ENCODE assay signal across 17 cellular contexts in the genomic region with DNA sequence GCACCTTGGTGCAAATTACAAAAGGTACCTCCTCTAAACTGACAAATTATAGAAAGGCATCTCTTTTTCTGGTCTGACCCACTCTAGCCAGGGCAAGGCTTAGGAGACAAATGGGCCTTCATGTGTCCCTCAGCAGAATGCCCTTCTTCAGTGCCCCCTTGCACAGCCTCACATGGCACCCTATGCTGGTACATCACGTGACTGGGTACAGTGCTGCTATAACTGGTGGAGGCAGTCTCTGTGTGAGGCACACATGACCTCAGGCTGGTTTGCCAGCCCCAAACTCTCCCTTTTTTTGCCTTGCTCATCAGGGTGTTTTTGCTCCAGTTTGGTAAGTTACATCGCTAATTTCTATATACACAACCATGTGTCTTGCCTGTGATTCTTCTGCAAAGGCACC. TPM values are rescaled to one million over a fixed set of nuclear protein-coding genes. Genes with fewer than 3 reads are reported as not detected.
"Had no signal": no experiment of that assay in that cellular context is flagged by ENCODE, and none has a peak within 500 bp of the region (broad histone marks: within the 10 kb centered on the region; RNA-seq: fewer than 3 reads in every experiment).

No MANE protein-coding gene starts in this region.

- H3K4me3 ChIP-seq: coronary artery, pancreas, testis, uterus had no signal

- DNase-seq: activated CD4-positive, alpha-beta T cell treated with anti-CD3 and anti-CD28 coated beads, Interleukin-2, amount 10 ng/mL, durations not matched to agents 7 days and 5 days; activated CD4-positive, CD25-positive, alpha-beta regulatory T cell; activated CD8-positive, alpha-beta memory T cell treated with anti-CD3 and anti-CD28 coated beads for 24 hours; activated naive CD4-positive, alpha-beta T cell treated with Interleukin-2 at 50 U/mL for 16 hours; activated naive CD8-positive, alpha-beta T cell treated with anti-CD3 and anti-CD28 coated beads, Interleukin-2, amount 50 U/mL, for 24 hours; effector memory CD4-positive, alpha-beta T cell; pancreas; stimulated activated CD4-positive, alpha-beta T cell treated with anti-CD3 and anti-CD28 coated beads, Interleukin-2, amount 100 ng/mL, for 24 hours; stimulated activated naive CD4-positive, alpha-beta T cell; T-helper 2 cell; testis had no signal

- H3K36me3 ChIP-seq: pancreas, uterus had no signal

- FAIRE-seq: pancreas, TTC549 had no signal

- H3K4me3 Mint-ChIP-seq: activated CD4-positive, alpha-beta T cell treated with anti-CD3 and anti-CD28 coated beads, Interleukin-2, amount 10 ng/mL, durations not matched to agents 7 days and 5 days; activated naive CD8-positive, alpha-beta T cell treated with anti-CD3 and anti-CD28 coated beads, Interleukin-2, amount 50 U/mL, for 24 hours; memory B cell; neural crest cell had no signal

- H3K27ac Mint-ChIP-seq: activated CD4-positive, alpha-beta T cell treated with anti-CD3 and anti-CD28 coated beads, Interleukin-2, amount 10 ng/mL, durations not matched to agents 7 days and 5 days; activated naive CD8-positive, alpha-beta T cell treated with anti-CD3 and anti-CD28 coated beads, Interleukin-2, amount 50 U/mL, for 24 hours; memory B cell had no signal

- H3K27ac ChIP-seq: epithelial cell of prostate, pancreas had no signal

- H3K9me3 ChIP-seq: pancreas, testis, uterus had no signal

- H3K9me3 Mint-ChIP-seq: activated CD4-positive, alpha-beta T cell treated with anti-CD3 and anti-CD28 coated beads, Interleukin-2, amount 10 ng/mL, durations not matched to agents 7 days and 5 days; activated naive CD8-positive, alpha-beta T cell treated with anti-CD3 and anti-CD28 coated beads, Interleukin-2, amount 50 U/mL, for 24 hours; neural crest cell had no signal

- ATAC-seq: activated naive CD8-positive, alpha-beta T cell treated with anti-CD3 and anti-CD28 coated beads, Interleukin-2, amount 50 U/mL, for 24 hours; pancreas had no signal

- H3K27me3 ChIP-seq: testis, uterus had no signal

RNA-seq across cellular contexts. Expression of a gene that starts 3.1 kb away (rescaled TPM):
- total RNA-seq: neural crest cell had no signal
